33 cellular contexts compared by ENCODE assay signal in the genomic region with DNA sequence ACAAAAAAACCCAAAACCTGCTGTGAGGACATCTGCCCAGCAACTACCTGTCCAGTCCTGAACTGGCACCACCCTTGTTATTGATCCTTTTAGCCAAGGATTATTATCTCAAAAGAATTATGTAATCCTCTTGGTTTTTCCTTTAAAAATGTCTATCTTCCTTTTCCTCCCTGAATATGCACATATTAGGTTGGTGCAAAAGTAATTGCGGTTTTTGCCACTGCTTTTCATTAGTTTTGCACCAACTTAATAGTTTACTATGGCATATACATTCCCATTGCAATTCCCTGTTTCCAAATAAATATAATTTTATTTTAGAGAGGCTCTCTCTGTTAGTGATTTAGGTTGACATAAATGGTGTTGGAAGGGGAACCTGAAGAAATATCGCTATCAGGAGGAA.
"Had no signal": no experiment of that assay in that cellular context is flagged by ENCODE, and none has a peak within 500 bp of the region (broad histone marks: within the 10 kb centered on the region; RNA-seq: fewer than 3 reads in every experiment).

No MANE protein-coding gene starts in this region.

- H3K9me3 ChIP-seq: adrenal gland, ascending aorta, body of pancreas, breast epithelium had no signal

- H3K27me3 ChIP-seq: adrenal gland, ascending aorta, body of pancreas, brain microvascular endothelial cell, breast epithelium had no signal

- ATAC-seq: activated naive CD4-positive, alpha-beta T cell treated with anti-CD3 and anti-CD28 coated beads, Interleukin-2, amount 50 U/mL, for 72 hours; activated naive CD8-positive, alpha-beta T cell treated with anti-CD3 and anti-CD28 coated beads, Interleukin-2, amount 50 U/mL, for 24 hours; activated T-cell treated with anti-CD3 and anti-CD28 coated beads, Interleukin-2, amount 50 U/mL, for 4 hours; activated T-cell treated with anti-CD3 and anti-CD28 coated beads, Interleukin-2, amount 50 U/mL, for 72 hours; activated T-helper 17 cell treated with anti-CD3 and anti-CD28 coated beads, Interleukin-2, amount 50 U/mL, for 72 hours; body of pancreas had no signal

- H3K4me1 ChIP-seq: adrenal gland, ascending aorta, body of pancreas, breast epithelium had no signal

- H3K36me3 ChIP-seq: adrenal gland, ascending aorta, brain microvascular endothelial cell, breast epithelium, cardiac muscle cell had no signal

- H3K27ac ChIP-seq: adrenal gland, ascending aorta, body of pancreas, brain microvascular endothelial cell, breast epithelium, cardiac muscle cell had no signal

- FAIRE-seq: astrocyte, bronchial epithelial cell had no signal

- H3K4me3 ChIP-seq: adrenal gland, ascending aorta, body of pancreas, breast epithelium, cardiac muscle cell had no signal

- DNase-seq: activated effector memory CD4-positive, alpha-beta T cell treated with anti-CD3 and anti-CD28 coated beads, Interleukin-2, amount 50 U/mL, for 16 hours; activated effector memory CD4-positive, alpha-beta T cell treated with Interleukin-2 at 50 U/mL for 16 hours; activated gamma-delta T cell; activated gamma-delta T cell treated with Interleukin-2 at 50 U/mL for 16 hours; activated naive CD4-positive, alpha-beta T cell; activated naive CD4-positive, alpha-beta T cell treated with anti-CD3 and anti-CD28 coated beads for 36 hours; activated naive CD4-positive, alpha-beta T cell treated with anti-CD3 and anti-CD28 coated beads, Interleukin-2, amount 10 ng/mL, durations not matched to agents 7 days and 5 days; activated naive CD4-positive, alpha-beta T cell treated with anti-CD3 and anti-CD28 coated beads, Interleukin-2, amount 50 U/mL, for 16 hours; activated naive CD4-positive, alpha-beta T cell treated with Interleukin-2 at 50 U/mL for 16 hours; activated naive CD8-positive, alpha-beta T cell treated with anti-CD3 and anti-CD28 coated beads for 36 hours; activated naive CD8-positive, alpha-beta T cell treated with anti-CD3 and anti-CD28 coated beads, Interleukin-2, amount 10 ng/mL, durations not matched to agents 7 days and 5 days; activated naive CD8-positive, alpha-beta T cell treated with anti-CD3 and anti-CD28 coated beads, Interleukin-2, amount 50 U/mL, for 24 hours; activated T-cell treated with anti-CD3 and anti-CD28 coated beads, Interleukin-2, amount 50 U/mL, for 1 hour; activated T-cell treated with anti-CD3 and anti-CD28 coated beads, Interleukin-2, amount 50 U/mL, for 24 hours; activated T-cell treated with anti-CD3 and anti-CD28 coated beads, Interleukin-2, amount 50 U/mL, for 4 hours; activated T-cell treated with anti-CD3 and anti-CD28 coated beads, Interleukin-2, amount 50 U/mL, for 48 hours; activated T-cell treated with anti-CD3 and anti-CD28 coated beads, Interleukin-2, amount 50 U/mL, for 72 hours; adrenal gland; amniotic stem cell; amygdala; anterior cingulate cortex; aorta; body of pancreas; brain microvascular endothelial cell; central memory CD4-positive, alpha-beta T cell; cerebellar nuclear complex had no signal
